ENCODE assay signal across 2 cellular contexts in genomic region chr16:4942481-4942880, GRCh38.
TF ChIP-seq lines count a peak whose summit lies in the region.

No MANE protein-coding gene starts in this region.

TF ChIP-seq in HCT116, 20 proteins besides CTCF, POLR2A, EP300 and RAD21:
- no peak for TF ChIP-seq TCF7L2 (IDR thresholded peaks at IDR 0.05; ENCODE audit: borderline replicate concordance, extremely low read depth, insufficient read depth, insufficient read length)
- TF ChIP-seq POLR2AphosphoS5 (IDR thresholded peaks at IDR 0.05; ENCODE audit: low read depth, low read length): 0 out of 2 replicates have a peak, but pooled peaks have one; percentile 5
TF ChIP-seq in HCT116: peak in this region for 1.

TF ChIP-seq in WTC11, 78 proteins besides CTCF, POLR2A, EP300 and RAD21:
- TF ChIP-seq ZBTB43 (CRISPR knock-in tag; IDR thresholded peaks at IDR 0.05) (no peak), NFYB (CRISPR knock-in tag; conservative IDR thresholded peaks at IDR 0.05; ENCODE audit: low read depth) (no peak), ZNF532 (CRISPR knock-in tag; IDR thresholded peaks at IDR 0.05; ENCODE audit: borderline replicate concordance) (no peak)
TF ChIP-seq in WTC11: peak in this region for 0.
